Comparison of ENCODE assay signal across 1 cellular context in genomic region chr11:118000850-118001228, GRCh38.
TF ChIP-seq lines count a peak whose summit lies in the region.

No MANE protein-coding gene starts in this region.

TF ChIP-seq in H1, 55 proteins besides CTCF, POLR2A, EP300 and RAD21:
- no peak for TF ChIP-seq NANOG (IDR thresholded peaks at IDR 0.05; ENCODE audit: insufficient read depth, low read depth, low read length, poor library complexity, severe bottlenecking)
- TF ChIP-seq GABPA (IDR thresholded peaks at IDR 0.05; ENCODE audit: borderline replicate concordance, insufficient read depth, low read length), result no peak
- no peak for TF ChIP-seq RXRA (IDR thresholded peaks at IDR 0.05; ENCODE audit: insufficient read depth, low read depth, low read length)
- TF ChIP-seq GTF2F1 (IDR thresholded peaks at IDR 0.05; ENCODE audit: borderline replicate concordance, low read depth, low read length), result no peak
- no peak for TF ChIP-seq TEAD4 (IDR thresholded peaks at IDR 0.05; ENCODE audit: low read depth, low read length)
- TF ChIP-seq KDM1A (IDR thresholded peaks at IDR 0.05; ENCODE audit: borderline replicate concordance, low read length), result no peak
- no peak for TF ChIP-seq CBX8 (IDR thresholded peaks at IDR 0.05; ENCODE audit: borderline replicate concordance, low read depth, low read length)
- no peak for TF ChIP-seq TAF1 (IDR thresholded peaks at IDR 0.05; ENCODE audit: low read depth, low read length)
- TF ChIP-seq KDM5A (IDR thresholded peaks at IDR 0.05; ENCODE audit: low read length), result no peak
TF ChIP-seq in H1: peak in this region for 0.
